ENCODE assay signal across 8 cellular contexts in genomic region chr10:63264852-63265617, GRCh38.
A peak's percentile ranks its signal among the peaks of the same experiment; 100 is the strongest.
DNase-seq lines count a peak whose midpoint lies in the region; TF ChIP-seq lines count a peak whose summit lies in the region.

No MANE protein-coding gene starts in this region.

- H3K4me1 Mint-ChIP-seq in immature natural killer cell, result peaks cover 39 to 74% of the 10 kb centered on the region in 2 donors

- H3K27me3 ChIP-seq in H7 (ENCODE audit: control insufficient read depth, insufficient read depth, low read length), result no peaks in the 10 kb centered on the region

- H3K4me3 Mint-ChIP-seq in immature natural killer cell, result peak overlapping the region; percentile 97 to 99 (median 97)

- TF ChIP-seq CTCF in C4-2B (conservative IDR thresholded peaks at IDR 0.05), result no peak
- no peak for TF ChIP-seq CTCF in astrocyte of the spinal cord (IDR thresholded peaks at IDR 0.05; ENCODE audit: low read depth, low read length)

- in situ Hi-C loops in astrocyte of the spinal cord (cut with HindIII; ENCODE audit: low sequenced_read_pairs), result no loop called here

- peak overlapping the region; percentile 96 to 99 (median 98) for H3K27ac Mint-ChIP-seq in immature natural killer cell

- peaks cover 7 to 14% (median 8%) of the 10 kb centered on the region in 3 donors for H3K36me3 Mint-ChIP-seq in immature natural killer cell

- H3K27me3 Mint-ChIP-seq in immature natural killer cell (ENCODE audit: low read depth in 3 of 3), result peaks cover 6 to 22% (median 8%) of the 10 kb centered on the region in 3 donors

- H3K4me3 ChIP-seq in H7 (ENCODE audit: insufficient read depth, low read depth, low read length), result peak overlapping the region; percentile 64
- peak overlapping the region; percentile 79 for H3K4me3 ChIP-seq in astrocyte of the spinal cord (ENCODE audit: low read depth, low read length)

- DNase-seq in H7, result no peak
- peak; percentile 72 for DNase-seq in astrocyte of the spinal cord (ENCODE audit: low read depth, low spot score)
- peak; percentile 45 to 55 (median 51) for DNase-seq in immature natural killer cell
- peak; percentile 35 to 39 for DNase-seq in stimulated activated CD4-positive, alpha-beta T cell treated with anti-CD3 and anti-CD28 coated beads, Interleukin-2, amount 100 ng/mL, for 24 hours
- no peak for DNase-seq in NCI-H2107 treated with DMSO at 0.1 percent for 48 hours (lab: John Stamatoyannopoulos, UW; ENCODE audit: unreplicated experiment)
- no peak for DNase-seq in cerebellum (ENCODE audit: low spot score)

- H3K9me3 Mint-ChIP-seq in immature natural killer cell, result no peaks in the 10 kb centered on the region

- peak overlapping the region; percentile 41; the same call in 1 of the 2 replicates for H3K27ac ChIP-seq in C4-2B

- no peaks in the 10 kb centered on the region; the same call in 1 of the 2 replicates for H3K36me3 ChIP-seq in H7 (replicated peaks; ENCODE audit: control insufficient read depth, insufficient read depth, low read length)

TF ChIP-seq in PFSK-1, 5 proteins besides CTCF, POLR2A, EP300 and RAD21:
- TF ChIP-seq TAF1 (IDR thresholded peaks at IDR 0.05; ENCODE audit: borderline replicate concordance, insufficient read depth, low read length), result peak; percentile 29; the same call in 1 of the 2 replicates
- TF ChIP-seq POLR2AphosphoS5 (IDR thresholded peaks at IDR 0.05; ENCODE audit: low read depth, low read length), result peak; percentile 25; the same call in 1 of the 2 replicates
- TF ChIP-seq SIN3A (IDR thresholded peaks at IDR 0.05; ENCODE audit: borderline replicate concordance, insufficient read depth, low read length), result no peak

Comparison
In these comparisons a context has a peak if more than half of its experiments do, and no peak if none do; other contexts are left out.
1. DNase-seq: peak in astrocyte of the spinal cord (single experiment), immature natural killer cell (3 of 3) and stimulated activated CD4-positive, alpha-beta T cell treated with anti-CD3 and anti-CD28 coated beads, Interleukin-2, amount 100 ng/mL, for 24 hours (2 of 2); none in H7 (single experiment), NCI-H2107 treated with DMSO at 0.1 percent for 48 hours (single experiment) and cerebellum (single experiment).